1 cellular context compared by ENCODE assay signal in the genomic region with DNA sequence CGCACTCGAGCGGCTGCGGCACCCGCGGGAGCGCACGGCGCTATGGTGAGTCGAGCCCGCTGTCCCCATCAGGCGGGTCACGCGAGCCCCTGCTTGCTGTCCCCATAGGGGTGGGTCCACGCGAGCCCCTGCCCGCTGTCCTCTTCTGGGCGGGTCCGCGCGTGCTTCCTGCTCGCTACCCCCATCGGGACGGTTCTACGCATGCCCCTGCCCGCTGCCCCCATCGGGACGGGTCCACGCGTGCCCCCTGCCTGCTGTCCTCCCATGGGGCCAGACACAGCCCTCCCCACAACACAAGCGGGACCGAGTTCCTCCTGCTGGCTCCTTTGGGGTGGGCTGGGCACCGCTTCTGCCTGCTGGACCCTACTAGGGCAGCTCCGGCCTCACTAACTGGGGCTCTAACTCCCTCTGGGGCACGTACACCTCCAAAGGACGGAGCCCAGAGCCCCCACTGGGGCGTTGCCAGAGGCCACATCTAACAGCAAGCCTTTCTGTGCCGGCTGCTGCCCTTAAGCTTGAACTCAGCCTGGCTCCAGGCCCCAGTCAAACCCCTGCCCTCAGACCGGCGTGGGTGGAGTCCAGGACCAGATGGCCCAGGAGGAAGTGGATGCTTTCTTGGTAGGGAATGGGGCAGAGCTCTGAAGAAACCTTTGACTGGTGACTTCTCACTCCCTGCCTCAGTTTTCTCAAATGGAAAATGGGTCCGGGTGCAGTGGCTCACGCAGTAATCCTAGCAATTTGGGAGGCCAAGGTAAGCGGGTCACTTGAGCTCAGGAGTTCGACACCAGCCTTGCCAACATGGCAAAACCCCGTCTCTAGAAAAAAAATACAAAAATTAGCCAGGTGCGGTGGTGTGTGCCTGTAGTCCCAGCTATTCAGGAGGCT.
A peak's percentile ranks its signal among the peaks of the same experiment; 100 is the strongest.
TF ChIP-seq lines count a peak whose summit lies in the region.

No MANE protein-coding gene starts in this region.

TF ChIP-seq in WTC11, 78 proteins besides CTCF, POLR2A, EP300 and RAD21 (continued from another document):
- TF ChIP-seq, protein P1, sequence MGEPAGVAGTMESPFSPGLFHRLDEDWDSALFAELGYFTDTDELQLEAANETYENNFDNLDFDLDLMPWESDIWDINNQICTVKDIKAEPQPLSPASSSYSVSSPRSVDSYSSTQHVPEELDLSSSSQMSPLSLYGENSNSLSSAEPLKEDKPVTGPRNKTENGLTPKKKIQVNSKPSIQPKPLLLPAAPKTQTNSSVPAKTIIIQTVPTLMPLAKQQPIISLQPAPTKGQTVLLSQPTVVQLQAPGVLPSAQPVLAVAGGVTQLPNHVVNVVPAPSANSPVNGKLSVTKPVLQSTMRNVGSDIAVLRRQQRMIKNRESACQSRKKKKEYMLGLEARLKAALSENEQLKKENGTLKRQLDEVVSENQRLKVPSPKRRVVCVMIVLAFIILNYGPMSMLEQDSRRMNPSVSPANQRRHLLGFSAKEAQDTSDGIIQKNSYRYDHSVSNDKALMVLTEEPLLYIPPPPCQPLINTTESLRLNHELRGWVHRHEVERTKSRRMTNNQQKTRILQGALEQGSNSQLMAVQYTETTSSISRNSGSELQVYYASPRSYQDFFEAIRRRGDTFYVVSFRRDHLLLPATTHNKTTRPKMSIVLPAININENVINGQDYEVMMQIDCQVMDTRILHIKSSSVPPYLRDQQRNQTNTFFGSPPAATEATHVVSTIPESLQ (CRISPR knock-in tag; IDR thresholded peaks at IDR 0.05), result no peak
- no peak for TF ChIP-seq SMAD4 (CRISPR knock-in tag; IDR thresholded peaks at IDR 0.05)
- TF ChIP-seq, protein P2, sequence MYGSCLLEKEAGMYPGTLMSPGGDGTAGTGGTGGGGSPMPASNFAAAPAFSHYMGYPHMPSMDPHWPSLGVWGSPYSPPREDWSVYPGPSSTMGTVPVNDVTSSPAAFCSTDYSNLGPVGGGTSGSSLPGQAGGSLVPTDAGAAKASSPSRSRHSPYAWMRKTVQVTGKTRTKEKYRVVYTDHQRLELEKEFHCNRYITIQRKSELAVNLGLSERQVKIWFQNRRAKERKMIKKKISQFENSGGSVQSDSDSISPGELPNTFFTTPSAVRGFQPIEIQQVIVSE (CRISPR knock-in tag; IDR thresholded peaks at IDR 0.05; ENCODE audit: borderline replicate concordance), result no peak
- TF ChIP-seq ESRRA (CRISPR knock-in tag; IDR thresholded peaks at IDR 0.05; ENCODE audit: borderline replicate concordance), result peak; percentile 40; the same call in 1 of the 2 replicates
TF ChIP-seq in WTC11: peak in this region for 5.
